Comparison of ENCODE assay signal across 12 cellular contexts in genomic region chr6:134945045-134945444, GRCh38. TPM values are rescaled to one million over a fixed set of nuclear protein-coding genes. Genes with fewer than 3 reads are reported as not detected.
"Had no signal": no experiment of that assay in that cellular context is flagged by ENCODE, and none has a peak within 500 bp of the region (broad histone marks: within the 10 kb centered on the region; RNA-seq: fewer than 3 reads in every experiment).

No MANE protein-coding gene starts in this region.

- H3K27ac Mint-ChIP-seq: GM23338, H9, HFFc6 had no signal

- H3K4me3 ChIP-seq: GM23248, GM23338, HAP-1 had no signal

- H3K4me1 Mint-ChIP-seq: GM23338 had no signal

- H3K36me3 ChIP-seq: HAP-1 had no signal

- H3K9ac ChIP-seq: GM23248 had no signal

- H3K4me2 ChIP-seq: GM23338 had no signal

- DNase-seq: GM23248, GOT3, H7, H9, HCEC 1CT, HFFc6 had no signal

- FAIRE-seq: H1, H54 had no signal

- ATAC-seq: GM23338, HCT116 had no signal

- H3K27ac ChIP-seq: GM23248 had no signal

- H3K9me3 Mint-ChIP-seq: GM23338, H9, HFFc6 had no signal

- H3K9me3 ChIP-seq: HAP-1 had no signal

- H3K4me1 ChIP-seq: HAP-1 had no signal

- H2AFZ ChIP-seq: GM23248, GM23338 had no signal

- H3K4me3 Mint-ChIP-seq: GM23338, H9, HFFc6 had no signal

RNA-seq across cellular contexts. Expression of gene ALDH8A1, which starts 4.9 kb away (rescaled TPM):
- total RNA-seq: GM23248, GM23338, H4, H9, HFFc6 had no signal
- polyA plus RNA-seq: GM23248, GM23338 had no signal
